ENCODE assay signal across 6 cellular contexts in the genomic region with DNA sequence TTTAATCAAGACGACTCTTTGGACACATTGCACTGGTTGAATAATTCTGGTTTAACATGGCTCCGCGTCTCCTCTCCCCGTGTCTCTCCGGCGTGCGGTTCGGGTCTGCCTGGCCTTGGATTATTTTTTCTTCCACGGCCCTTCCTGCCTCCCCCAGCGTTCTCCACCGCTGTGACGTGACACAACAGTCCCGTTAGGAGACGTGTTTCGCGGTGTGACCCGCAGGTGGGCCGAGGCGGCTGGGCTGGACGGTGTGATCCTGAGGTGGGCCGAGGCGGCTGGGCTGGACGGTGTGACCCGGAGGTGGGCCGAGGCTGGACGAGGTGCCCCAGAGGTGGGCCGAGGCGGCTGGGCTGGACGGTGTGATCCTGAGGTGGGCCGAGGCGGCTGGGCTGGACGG. TPM values are rescaled to one million over a fixed set of nuclear protein-coding genes. Genes with fewer than 3 reads are reported as not detected.
"Had no signal": no experiment of that assay in that cellular context is flagged by ENCODE, and none has a peak within 500 bp of the region (broad histone marks: within the 10 kb centered on the region; RNA-seq: fewer than 3 reads in every experiment).

No MANE protein-coding gene starts in this region.

RNA-seq across cellular contexts. Expression of a gene that starts 12.0 kb away (rescaled TPM):
- total RNA-seq: HepG2, HT-29, HT1080, IMR-90, K562 had no signal
- polyA plus RNA-seq: HepG2, IgD-negative memory B cell, IMR-90 had no signal
